Comparison of ENCODE assay signal across 9 cellular contexts in genomic region chr1:53198241-53198651, GRCh38. TPM values are rescaled to one million over a fixed set of nuclear protein-coding genes. Genes with fewer than 3 reads are reported as not detected.
DNase-seq lines count a peak whose midpoint lies in the region; ATAC-seq and TF ChIP-seq lines count a peak whose summit lies in the region.
"Had no signal": no experiment of that assay in that cellular context is flagged by ENCODE, and none has a peak within 500 bp of the region (broad histone marks: within the 10 kb centered on the region; RNA-seq: fewer than 3 reads in every experiment).

No MANE protein-coding gene starts in this region.

- DNase-seq in activated T-cell treated with anti-CD3 and anti-CD28 coated beads, Interleukin-2, amount 50 U/mL, for 72 hours = no peak
- no peak for DNase-seq in activated T-cell treated with anti-CD3 and anti-CD28 coated beads, Interleukin-2, amount 50 U/mL, for 48 hours
- DNase-seq in MCF 10A (ENCODE audit: unreplicated experiment) (peak; percentile 30), lower leg skin (ENCODE audit: low spot score in 2 of 2) (peak; percentile 46 to 86), type B pancreatic cell (ENCODE audit: extremely low spot score, unreplicated experiment) (no peak), NCI-H187 (lab: John Stamatoyannopoulos, UW) (no peak), NCI-H526 (lab: John Stamatoyannopoulos, UW) (no peak)
- DNase-seq: SIG-M5 had no signal

- no peak for ATAC-seq in activated T-cell treated with anti-CD3 and anti-CD28 coated beads, Interleukin-2, amount 50 U/mL, for 72 hours (replicated peaks in 1 of 2)
- no peak for ATAC-seq in HG02763 (IDR thresholded peaks at IDR 0.05; ENCODE audit: unreplicated experiment)

- intact Hi-C loops in MCF 10A (cut with micrococcal nuclease) (no loop called here), lower leg skin (cut with DNase I; ENCODE audit: low total_unique reads) (no loop called here)

- H3K27me3 Mint-ChIP-seq in activated T-cell treated with anti-CD3 and anti-CD28 coated beads, Interleukin-2, amount 50 U/mL, for 72 hours (ENCODE audit: low read depth) = no peaks in the 10 kb centered on the region
- no peaks in the 10 kb centered on the region for H3K27me3 Mint-ChIP-seq in MCF 10A (ENCODE audit: insufficient read depth, unreplicated experiment)
- no peaks in the 10 kb centered on the region for H3K27me3 Mint-ChIP-seq in type B pancreatic cell

- CTCF ChIA-PET in MCF 10A (lab: Yijun Ruan, JAX) = interaction anchor here (0.6 to 2.0 kb wide), 3 partner anchors 11 to 64 kb away, joined by 3 to 4 read pairs (median 4); no protein-coding TSS in a partner anchor

- H3K27ac Mint-ChIP-seq in activated T-cell treated with anti-CD3 and anti-CD28 coated beads, Interleukin-2, amount 50 U/mL, for 72 hours = peak overlapping the region; percentile 96
- H3K27ac Mint-ChIP-seq in MCF 10A (ENCODE audit: low read depth, unreplicated experiment) (peak overlapping the region; percentile 98), type B pancreatic cell (peak overlapping the region; percentile 93)

- peaks cover 16 to 21% of the 10 kb centered on the region in 2 donors for H3K36me3 Mint-ChIP-seq in activated T-cell treated with anti-CD3 and anti-CD28 coated beads, Interleukin-2, amount 50 U/mL, for 72 hours (ENCODE audit: insufficient read depth in 2 of 2)
- H3K36me3 Mint-ChIP-seq in MCF 10A (ENCODE audit: insufficient read depth, unreplicated experiment) (peaks cover 18% of the 10 kb centered on the region), type B pancreatic cell (peaks cover 22% of the 10 kb centered on the region)

- TF ChIP-seq CTCF in MCF 10A (IDR thresholded peaks at IDR 0.05; ENCODE audit: unreplicated experiment) = no peak
- no peak for TF ChIP-seq CTCF in lower leg skin (IDR thresholded peaks at IDR 0.05)
- TF ChIP-seq CTCF in type B pancreatic cell (conservative IDR thresholded peaks at IDR 0.05) = no peak

- H3K9me3 Mint-ChIP-seq in activated T-cell treated with anti-CD3 and anti-CD28 coated beads, Interleukin-2, amount 50 U/mL, for 72 hours = no peaks in the 10 kb centered on the region
- no peaks in the 10 kb centered on the region for H3K9me3 Mint-ChIP-seq in MCF 10A (ENCODE audit: unreplicated experiment)
- no peaks in the 10 kb centered on the region for H3K9me3 Mint-ChIP-seq in type B pancreatic cell

- no peak overlapping the region for H3K4me3 ChIP-seq in lower leg skin (ENCODE audit: low read depth, poor library complexity, severe bottlenecking)

- peaks cover 26% of the 10 kb centered on the region for H3K4me1 Mint-ChIP-seq in activated T-cell treated with anti-CD3 and anti-CD28 coated beads, Interleukin-2, amount 50 U/mL, for 72 hours (ENCODE audit: low read depth)
- H3K4me1 Mint-ChIP-seq in MCF 10A (ENCODE audit: insufficient read depth, unreplicated experiment) (peaks cover 24% of the 10 kb centered on the region), type B pancreatic cell (ENCODE audit: unreplicated experiment) (peaks cover 25% of the 10 kb centered on the region)

- WGBS in lower leg skin, 2 donors = 20 to 36% methylated on average over 4 of the region's 4 CpGs

- no peak for TF ChIP-seq POLR2A in lower leg skin (IDR thresholded peaks at IDR 0.05)

- H3K4me3 Mint-ChIP-seq in activated T-cell treated with anti-CD3 and anti-CD28 coated beads, Interleukin-2, amount 50 U/mL, for 72 hours = peak overlapping the region; percentile 90 to 96
- peak overlapping the region; percentile 94 for H3K4me3 Mint-ChIP-seq in MCF 10A (ENCODE audit: unreplicated experiment)
- H3K4me3 Mint-ChIP-seq in type B pancreatic cell = peak overlapping the region; percentile 97

- BruUV-seq in MCF 10A (replicated peaks; lab: Mats Ljungman, UMichigan) = no TSS peak

- POLR2A ChIA-PET in MCF 10A (lab: Yijun Ruan, JAX) = interaction anchor here (0.7 to 4.3 kb wide), 6 partner anchors 10 to 495 kb away, joined by 3 to 49 read pairs (median 6); partner anchors contain the start of gene CZIB

RNA-seq across cellular contexts. Expression of gene CPT2, which starts 1.6 kb away (rescaled TPM):
- total RNA-seq in activated T-cell treated with anti-CD3 and anti-CD28 coated beads, Interleukin-2, amount 50 U/mL, for 72 hours = 10 to 100 TPM; 21.9 to 25.3 TPM
- total RNA-seq in MCF 10A (2022) (17.3 and 19.6 TPM in 2 replicates), lower leg skin (10 to 100 TPM; 30.1 to 47.1 (median 36.7) TPM), type B pancreatic cell (ENCODE audit: low replicate concordance) (26.8 and 28.2 TPM in 2 replicates)

RNA-seq across cellular contexts. Expression of gene CZIB, which starts 22.2 kb away (rescaled TPM):
- total RNA-seq in activated T-cell treated with anti-CD3 and anti-CD28 coated beads, Interleukin-2, amount 50 U/mL, for 72 hours = 10 to 100 TPM; 43.1 to 43.4 TPM
- total RNA-seq in MCF 10A (2022) (37.2 and 45.0 TPM in 2 replicates), lower leg skin (10 to 100 TPM; 19.1 to 39.8 (median 29.0) TPM), type B pancreatic cell (ENCODE audit: low replicate concordance) (36.2 and 72.7 TPM in 2 replicates)

RNA-seq across cellular contexts. Expression of gene MAGOH, which starts 40.1 kb away (rescaled TPM):
- total RNA-seq in activated T-cell treated with anti-CD3 and anti-CD28 coated beads, Interleukin-2, amount 50 U/mL, for 72 hours = 10 to 100 TPM; 65.2 TPM
- 68.2 and 70.3 TPM in 2 replicates for total RNA-seq in MCF 10A (2022)
- total RNA-seq in lower leg skin = 10 to 100 TPM; 15.2 to 33.7 (median 21.1) TPM
- 50.4 and 55.0 TPM in 2 replicates for total RNA-seq in type B pancreatic cell (ENCODE audit: low replicate concordance)

RNA-seq across cellular contexts. Expression of gene SLC1A7, which starts 55.8 kb away (rescaled TPM):
- total RNA-seq in activated T-cell treated with anti-CD3 and anti-CD28 coated beads, Interleukin-2, amount 50 U/mL, for 72 hours = not detected
- total RNA-seq in MCF 10A (2022) = not detected in 2 replicates
- not detected for total RNA-seq in lower leg skin
- total RNA-seq in type B pancreatic cell (ENCODE audit: low replicate concordance) = not detected in 2 replicates

Comparison
In these comparisons a context has a peak if more than half of its experiments do, and no peak if none do; other contexts are left out.
1. DNase-seq: peak in MCF 10A (single experiment) and lower leg skin (2 of 2); none in activated T-cell treated with anti-CD3 and anti-CD28 coated beads, Interleukin-2, amount 50 U/mL, for 72 hours (0 of 2), activated T-cell treated with anti-CD3 and anti-CD28 coated beads, Interleukin-2, amount 50 U/mL, for 48 hours (0 of 2), type B pancreatic cell (single experiment), NCI-H187 (0 of 2) and NCI-H526 (0 of 2).
2. Peak in every context shown above with its lines, with median percentiles within 50 percentile points of each other: H3K27ac Mint-ChIP-seq and H3K4me3 Mint-ChIP-seq.